In the genomic region with DNA sequence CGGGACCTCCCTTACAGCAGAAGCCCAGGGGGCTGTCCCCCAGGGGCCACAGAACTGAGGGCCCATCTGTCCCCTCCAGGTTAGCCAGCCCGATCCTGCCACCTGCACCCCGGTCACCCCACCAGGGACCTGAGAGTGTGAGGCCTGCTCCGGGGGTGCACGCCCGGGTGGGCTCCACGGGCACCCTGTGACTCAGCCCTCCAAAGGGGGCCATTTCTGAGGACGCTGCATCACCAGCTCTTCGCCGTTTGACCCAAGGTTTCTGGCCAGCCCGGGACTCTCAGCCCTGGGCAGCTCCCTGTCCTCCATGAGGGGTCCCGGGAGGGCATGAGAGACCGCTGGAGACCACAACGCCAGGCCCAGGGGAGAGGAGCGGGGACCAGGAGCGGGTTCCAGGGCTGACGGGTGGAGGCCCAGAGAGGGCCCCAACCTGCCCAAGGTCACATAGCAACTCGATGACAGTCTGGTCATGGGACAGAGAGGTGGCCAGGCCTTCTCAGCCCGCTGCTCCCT, we compare ENCODE assay signal across 1 cellular context.
TF ChIP-seq lines count a peak whose summit lies in the region.

No MANE protein-coding gene starts in this region.

TF ChIP-seq in HepG2, 621 proteins besides CTCF, POLR2A, EP300 and RAD21:
- TF ChIP-seq, protein P1, sequence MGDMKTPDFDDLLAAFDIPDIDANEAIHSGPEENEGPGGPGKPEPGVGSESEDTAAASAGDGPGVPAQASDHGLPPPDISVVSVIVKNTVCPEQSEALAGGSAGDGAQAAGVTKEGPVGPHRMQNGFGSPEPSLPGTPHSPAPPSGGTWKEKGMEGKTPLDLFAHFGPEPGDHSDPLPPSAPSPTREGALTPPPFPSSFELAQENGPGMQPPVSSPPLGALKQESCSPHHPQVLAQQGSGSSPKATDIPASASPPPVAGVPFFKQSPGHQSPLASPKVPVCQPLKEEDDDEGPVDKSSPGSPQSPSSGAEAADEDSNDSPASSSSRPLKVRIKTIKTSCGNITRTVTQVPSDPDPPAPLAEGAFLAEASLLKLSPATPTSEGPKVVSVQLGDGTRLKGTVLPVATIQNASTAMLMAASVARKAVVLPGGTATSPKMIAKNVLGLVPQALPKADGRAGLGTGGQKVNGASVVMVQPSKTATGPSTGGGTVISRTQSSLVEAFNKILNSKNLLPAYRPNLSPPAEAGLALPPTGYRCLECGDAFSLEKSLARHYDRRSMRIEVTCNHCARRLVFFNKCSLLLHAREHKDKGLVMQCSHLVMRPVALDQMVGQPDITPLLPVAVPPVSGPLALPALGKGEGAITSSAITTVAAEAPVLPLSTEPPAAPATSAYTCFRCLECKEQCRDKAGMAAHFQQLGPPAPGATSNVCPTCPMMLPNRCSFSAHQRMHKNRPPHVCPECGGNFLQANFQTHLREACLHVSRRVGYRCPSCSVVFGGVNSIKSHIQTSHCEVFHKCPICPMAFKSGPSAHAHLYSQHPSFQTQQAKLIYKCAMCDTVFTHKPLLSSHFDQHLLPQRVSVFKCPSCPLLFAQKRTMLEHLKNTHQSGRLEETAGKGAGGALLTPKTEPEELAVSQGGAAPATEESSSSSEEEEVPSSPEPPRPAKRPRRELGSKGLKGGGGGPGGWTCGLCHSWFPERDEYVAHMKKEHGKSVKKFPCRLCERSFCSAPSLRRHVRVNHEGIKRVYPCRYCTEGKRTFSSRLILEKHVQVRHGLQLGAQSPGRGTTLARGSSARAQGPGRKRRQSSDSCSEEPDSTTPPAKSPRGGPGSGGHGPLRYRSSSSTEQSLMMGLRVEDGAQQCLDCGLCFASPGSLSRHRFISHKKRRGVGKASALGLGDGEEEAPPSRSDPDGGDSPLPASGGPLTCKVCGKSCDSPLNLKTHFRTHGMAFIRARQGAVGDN (CRISPR knock-in tag; IDR thresholded peaks at IDR 0.05), result 0 out of 2 replicates have a peak, but pooled peaks have one; percentile 36
- TF ChIP-seq ZNF768 (CRISPR knock-in tag; IDR thresholded peaks at IDR 0.05) (peak; percentile 95), RFX5 (IDR thresholded peaks at IDR 0.05; ENCODE audit: low read depth, low read length) (peak; percentile 17; the same call in 1 of the 2 replicates), JARID2 (CRISPR knock-in tag; IDR thresholded peaks at IDR 0.05; ENCODE audit: insufficient replicate concordance) (no peak), ZNF207 (IDR thresholded peaks at IDR 0.05; ENCODE audit: borderline replicate concordance) (no peak), ZNF792 (CRISPR knock-in tag; IDR thresholded peaks at IDR 0.05) (no peak), ZFY (CRISPR knock-in tag; IDR thresholded peaks at IDR 0.05) (0 out of 2 replicates have a peak, but pooled peaks have one; percentile 39), ZNF33A (CRISPR knock-in tag; IDR thresholded peaks at IDR 0.05; ENCODE audit: borderline replicate concordance) (no peak), ZSCAN30 (CRISPR knock-in tag; IDR thresholded peaks at IDR 0.05) (no peak), FOSL2 (CRISPR knock-in tag; IDR thresholded peaks at IDR 0.05) (peak; percentile 35), ONECUT2 (CRISPR knock-in tag; IDR thresholded peaks at IDR 0.05) (no peak), ZNF274 (CRISPR knock-in tag; IDR thresholded peaks at IDR 0.05) (no peak)
- TF ChIP-seq, protein P2, sequence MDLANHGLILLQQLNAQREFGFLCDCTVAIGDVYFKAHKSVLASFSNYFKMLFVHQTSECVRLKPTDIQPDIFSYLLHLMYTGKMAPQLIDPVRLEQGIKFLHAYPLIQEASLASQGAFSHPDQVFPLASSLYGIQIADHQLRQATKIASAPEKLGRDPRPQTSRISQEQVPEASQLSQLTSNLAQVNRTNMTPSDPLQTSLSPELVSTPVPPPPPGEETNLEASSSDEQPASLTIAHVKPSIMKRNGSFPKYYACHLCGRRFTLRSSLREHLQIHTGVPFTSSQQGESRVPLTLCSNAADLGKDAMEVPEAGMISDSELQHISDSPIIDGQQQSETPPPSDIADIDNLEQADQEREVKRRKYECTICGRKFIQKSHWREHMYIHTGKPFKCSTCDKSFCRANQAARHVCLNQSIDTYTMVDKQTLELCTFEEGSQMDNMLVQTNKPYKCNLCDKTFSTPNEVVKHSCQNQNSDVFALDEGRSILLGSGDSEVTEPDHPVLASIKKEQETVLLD (CRISPR knock-in tag; IDR thresholded peaks at IDR 0.05; ENCODE audit: low read depth), result no peak
